29 cellular contexts compared by ENCODE assay signal in genomic region chr7:145919712-145920111, GRCh38.
"Had no signal": no experiment of that assay in that cellular context is flagged by ENCODE, and none has a peak within 500 bp of the region (broad histone marks: within the 10 kb centered on the region; RNA-seq: fewer than 3 reads in every experiment).

No MANE protein-coding gene starts in this region.

- H3K27ac ChIP-seq: colonic mucosa, coronary artery, dorsolateral prefrontal cortex, epithelial cell of prostate, esophagus muscularis mucosa, esophagus squamous epithelium, foreskin keratinocyte, gastrocnemius medialis, gastroesophageal sphincter, heart left ventricle, heart right ventricle, hepatocyte had no signal

- H3K4me2 ChIP-seq: hepatocyte had no signal

- H3K4me3 Mint-ChIP-seq: dendritic cell treated with granulocyte-macrophage colony-stimulating factor and Interleukin-4, amounts not matched to agents 40 ng/mL and 50 ng/mL, for 4 days; endodermal cell had no signal

- H3K4me1 ChIP-seq: colonic mucosa, esophagus muscularis mucosa, esophagus squamous epithelium, foreskin keratinocyte, gastrocnemius medialis, gastroesophageal sphincter, heart left ventricle, heart right ventricle had no signal

- H3K27ac Mint-ChIP-seq: dendritic cell treated with granulocyte-macrophage colony-stimulating factor and Interleukin-4, amounts not matched to agents 40 ng/mL and 50 ng/mL, for 4 days; endodermal cell had no signal

- H3K4me3 ChIP-seq: colonic mucosa, coronary artery, dorsolateral prefrontal cortex, esophagus muscularis mucosa, esophagus squamous epithelium, gastrocnemius medialis, gastroesophageal sphincter, heart left ventricle, heart right ventricle, hepatocyte had no signal

- ATAC-seq: esophagus mucosa, foreskin keratinocyte, gastrocnemius medialis, gastroesophageal sphincter, heart left ventricle, heart right ventricle had no signal

- H3K79me2 ChIP-seq: hepatocyte had no signal

- H3K27me3 ChIP-seq: colonic mucosa, dorsolateral prefrontal cortex, esophagus muscularis mucosa, esophagus squamous epithelium, foreskin keratinocyte, gastrocnemius medialis, gastroesophageal sphincter, heart left ventricle, heart right ventricle, hepatocyte had no signal

- DNase-seq: colonic mucosa; cortex of kidney; dermis blood vessel endothelial cell; dorsolateral prefrontal cortex; effector CD4-positive, alpha-beta T cell; effector CD8-positive, alpha-beta T cell; effector memory CD4-positive, alpha-beta T cell; endodermal cell; erythroblast; esophagus squamous epithelium; foreskin fibroblast; foreskin keratinocyte; foreskin melanocyte; gastrocnemius medialis; glutamatergic neuron; head of caudate nucleus; heart left ventricle; heart right ventricle had no signal

- FAIRE-seq: colon, endometrium, endothelial cell of umbilical vein, frontal cortex had no signal

- H3K9me3 ChIP-seq: colonic mucosa, gastrocnemius medialis had no signal

- H3K36me3 ChIP-seq: colonic mucosa, esophagus muscularis mucosa, esophagus squamous epithelium, gastrocnemius medialis, gastroesophageal sphincter, heart left ventricle, heart right ventricle had no signal

- H2AFZ ChIP-seq: hepatocyte had no signal

- H3K9me3 Mint-ChIP-seq: endodermal cell had no signal

- H3K4me1 Mint-ChIP-seq: endodermal cell had no signal

- H3K27me3 Mint-ChIP-seq: dendritic cell treated with granulocyte-macrophage colony-stimulating factor and Interleukin-4, amounts not matched to agents 40 ng/mL and 50 ng/mL, for 4 days had no signal
